In the genomic region with DNA sequence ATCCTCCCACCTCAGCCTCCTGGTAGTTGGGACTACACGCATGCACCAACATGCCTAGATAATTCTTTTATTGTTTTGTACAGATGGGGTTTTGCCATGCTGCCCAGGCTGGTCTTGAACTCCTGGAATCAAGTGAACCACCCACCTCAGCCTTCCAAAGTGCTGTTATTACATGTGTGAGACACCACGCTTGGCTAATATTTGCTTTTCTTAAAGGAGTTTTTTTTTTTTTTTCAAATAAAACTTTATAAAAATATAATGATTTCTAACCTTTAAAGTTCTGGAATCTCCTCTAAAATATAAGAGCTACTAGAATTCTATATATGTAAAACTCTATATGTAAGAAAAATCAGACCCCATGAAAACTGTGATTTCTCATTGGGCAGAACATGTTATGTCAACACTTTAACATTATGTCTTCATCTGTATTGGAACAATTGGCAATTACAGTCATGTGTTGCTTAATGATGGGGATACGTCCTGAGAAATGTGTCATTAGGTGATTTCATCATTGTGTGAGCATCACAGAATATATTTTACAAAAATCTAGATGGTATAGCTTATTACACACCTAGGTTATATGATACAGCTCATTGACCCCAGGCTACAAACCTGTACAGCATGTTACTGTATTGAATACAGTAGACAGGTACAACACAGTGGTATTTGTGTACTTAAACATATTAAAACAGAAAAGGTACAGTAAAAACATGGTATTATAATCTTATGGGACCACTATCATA, we compare ENCODE assay signal across 25 cellular contexts.
"Had no signal": no experiment of that assay in that cellular context is flagged by ENCODE, and none has a peak within 500 bp of the region (broad histone marks: within the 10 kb centered on the region; RNA-seq: fewer than 3 reads in every experiment).

No MANE protein-coding gene starts in this region.

- H2AFZ ChIP-seq: neural progenitor cell had no signal

- H3K4me1 ChIP-seq: lower lobe of right lung, prostate gland, sigmoid colon, thyroid gland had no signal

- ATAC-seq: effector memory CD8-positive, alpha-beta T cell; heart right ventricle; left cardiac atrium; left ventricle myocardium superior; lower lobe of right lung; mucosa of descending colon; natural killer cell treated with Interleukin-12 subunit alpha and Interleukin-12 subunit beta and Interleukin-15 and Interleukin-18, amount 100 ng/mL, for 72 hours; right cardiac atrium; stimulated activated effector memory CD8-positive, alpha-beta T cell treated with anti-CD3 and anti-CD28 coated beads, Interleukin-12 subunit alpha, Interleukin-12 subunit beta, amount 100 ng/mL, for 72 hours had no signal

- H3K27me3 ChIP-seq: heart right ventricle, neural progenitor cell, sigmoid colon, stomach, thyroid gland had no signal

- H3K27ac ChIP-seq: heart right ventricle, lower lobe of right lung, neural progenitor cell, prostate gland, sigmoid colon, stomach, thyroid gland had no signal

- H3K9me3 ChIP-seq: heart right ventricle, lower lobe of right lung, mucosa of descending colon, prostate gland, sigmoid colon, stomach, thyroid gland had no signal

- H3K36me3 ChIP-seq: heart right ventricle, lower lobe of right lung, neural progenitor cell, prostate gland, sigmoid colon, stomach, thyroid gland had no signal

- H3K4me2 ChIP-seq: neural progenitor cell had no signal

- H3K9ac ChIP-seq: neural progenitor cell had no signal

- H3K4me3 ChIP-seq: heart right ventricle, lower lobe of right lung, mucosa of descending colon, neural progenitor cell, prostate gland, sigmoid colon, stomach, thyroid gland had no signal

- FAIRE-seq: endometrium, islet of Langerhans had no signal

- DNase-seq: cortex of kidney; effector memory CD8-positive, alpha-beta T cell; foreskin melanocyte; glutamatergic neuron; heart right ventricle; hippocampal formation; left cardiac atrium; left ventricle myocardium superior; lower lobe of right lung; mucosa of descending colon; naive B cell; nucleus accumbens; right cardiac atrium; sigmoid colon; stimulated activated CD4-positive, alpha-beta T cell treated with anti-CD3 and anti-CD28 coated beads, Interleukin-2, amount 100 ng/mL, for 24 hours; stimulated activated CD4-positive, alpha-beta T cell treated with anti-CD3 and anti-CD28 coated beads, Interleukin-4, amount 100 ng/mL, for 24 hours; stimulated activated naive CD4-positive, alpha-beta T cell treated with Interleukin-2 at 50 U/mL for 16 hours; stomach; thyroid gland had no signal
